Comparison of ENCODE assay signal across 21 cellular contexts in genomic region chr17:62032480-62032879, GRCh38.
"Had no signal": no experiment of that assay in that cellular context is flagged by ENCODE, and none has a peak within 500 bp of the region (broad histone marks: within the 10 kb centered on the region; RNA-seq: fewer than 3 reads in every experiment).

No MANE protein-coding gene starts in this region.

- H3K4me1 ChIP-seq: body of pancreas, parathyroid adenoma, sigmoid colon had no signal

- H3K27ac Mint-ChIP-seq: activated B cell treated with CpG ODN at 0.5 μM for 24 hours; activated CD4-positive, alpha-beta memory T cell treated with anti-CD3 and anti-CD28 coated beads for 36 hours; memory B cell; stimulated activated memory B cell treated with anti-CD40 and anti-IgM and Interleukin-4, amounts not matched to agents 10 μg/mL and 1 μg/mL and 100 μg/mL, for 72 hours; T-cell had no signal

- H3K9me3 ChIP-seq: body of pancreas, mucosa of descending colon, sigmoid colon, vagina had no signal

- H3K4me3 Mint-ChIP-seq: activated B cell treated with CpG ODN at 0.5 μM for 24 hours; activated CD4-positive, alpha-beta memory T cell treated with anti-CD3 and anti-CD28 coated beads for 36 hours; memory B cell; stimulated activated memory B cell treated with anti-CD40 and anti-IgM and Interleukin-4, amounts not matched to agents 10 μg/mL and 1 μg/mL and 100 μg/mL, for 72 hours; T-cell had no signal

- H3K27ac ChIP-seq: body of pancreas, cardiac muscle cell, parathyroid adenoma, sigmoid colon, vagina had no signal

- H3K27me3 Mint-ChIP-seq: activated B cell treated with CpG ODN at 0.5 μM for 24 hours; activated CD4-positive, alpha-beta memory T cell treated with anti-CD3 and anti-CD28 coated beads for 36 hours; memory B cell; stimulated activated memory B cell treated with anti-CD40 and anti-IgM and Interleukin-4, amounts not matched to agents 10 μg/mL and 1 μg/mL and 100 μg/mL, for 72 hours; T-cell had no signal

- H3K27me3 ChIP-seq: body of pancreas, cardiac muscle cell, sigmoid colon, vagina had no signal

- ATAC-seq: body of pancreas; mucosa of descending colon; stimulated activated memory B cell treated with anti-CD40 and anti-IgM and Interleukin-4, amounts not matched to agents 10 μg/mL and 1 μg/mL and 100 μg/mL, for 72 hours; T-cell had no signal

- H3K4me3 ChIP-seq: body of pancreas, cardiac muscle cell, mucosa of descending colon, sigmoid colon, smooth muscle cell, vagina had no signal

- DNase-seq: activated B cell treated with CpG ODN at 0.5 μM for 24 hours; activated CD4-positive, alpha-beta memory T cell treated with anti-CD3 and anti-CD28 coated beads for 36 hours; activated CD4-positive, alpha-beta T cell treated with anti-CD3 and anti-CD28 coated beads for 4 hours; activated effector memory CD4-positive, alpha-beta T cell treated with anti-CD3 and anti-CD28 coated beads, Interleukin-2, amount 50 U/mL, for 16 hours; activated naive CD4-positive, alpha-beta T cell treated with anti-CD3 and anti-CD28 coated beads, Interleukin-2, amount 50 U/mL, for 16 hours; anterior cingulate cortex; body of pancreas; foreskin fibroblast; hypothalamus; mucosa of descending colon; nucleus accumbens; sigmoid colon; stimulated activated CD4-positive, alpha-beta T cell treated with anti-CD3 and anti-CD28 coated beads, Interleukin-15, amount 100 ng/mL, for 24 hours; T-cell; trophoblast cell had no signal

- H3K9me3 Mint-ChIP-seq: activated B cell treated with CpG ODN at 0.5 μM for 24 hours; activated CD4-positive, alpha-beta memory T cell treated with anti-CD3 and anti-CD28 coated beads for 36 hours; memory B cell; stimulated activated memory B cell treated with anti-CD40 and anti-IgM and Interleukin-4, amounts not matched to agents 10 μg/mL and 1 μg/mL and 100 μg/mL, for 72 hours; T-cell had no signal
